ENCODE assay signal across 1 cellular context in genomic region chr10:124035306-124035927, GRCh38.
TF ChIP-seq lines count a peak whose summit lies in the region.

No MANE protein-coding gene starts in this region.

TF ChIP-seq in SK-N-SH, 30 proteins besides CTCF, POLR2A, EP300 and RAD21 (continued from another document):
- no peak for TF ChIP-seq CHD2 (IDR thresholded peaks at IDR 0.05; ENCODE audit: low read length, partially characterized antibody)
- TF ChIP-seq MEF2A (IDR thresholded peaks at IDR 0.05; ENCODE audit: borderline replicate concordance, low read depth) = no peak
- TF ChIP-seq RFX5 (IDR thresholded peaks at IDR 0.05; ENCODE audit: low read length) = no peak
